Comparison of ENCODE assay signal across 23 cellular contexts in the genomic region with DNA sequence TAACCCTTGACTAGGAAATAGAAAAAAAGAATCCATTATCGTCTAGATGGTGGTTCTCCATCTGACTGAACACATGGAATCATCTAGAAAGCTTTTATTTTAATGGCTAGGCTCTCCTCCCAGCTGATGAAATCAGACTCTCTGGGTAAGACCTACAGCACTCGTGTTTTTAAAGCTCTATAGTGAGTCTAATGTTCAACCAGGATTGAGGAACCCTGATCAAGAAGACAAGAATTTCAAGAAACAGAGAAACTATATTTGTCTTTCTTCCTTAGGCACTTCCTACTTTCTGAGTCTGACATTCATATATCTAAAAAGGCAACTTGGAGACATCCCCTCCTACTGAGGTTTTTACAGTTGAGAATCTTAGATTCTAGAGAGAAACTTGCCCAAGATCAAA.
"Had no signal": no experiment of that assay in that cellular context is flagged by ENCODE, and none has a peak within 500 bp of the region (broad histone marks: within the 10 kb centered on the region; RNA-seq: fewer than 3 reads in every experiment).

No MANE protein-coding gene starts in this region.

- ATAC-seq: activated naive CD8-positive, alpha-beta T cell treated with anti-CD3 and anti-CD28 coated beads, Interleukin-2, amount 50 U/mL, for 24 hours; foreskin keratinocyte; sciatic nerve; T-helper 17 cell had no signal

- H3K27me3 Mint-ChIP-seq: brain had no signal

- H3K27ac ChIP-seq: foreskin keratinocyte, thyroid gland had no signal

- H3K27ac Mint-ChIP-seq: activated CD4-positive, alpha-beta memory T cell treated with anti-CD3 and anti-CD28 coated beads for 36 hours; activated naive CD8-positive, alpha-beta T cell treated with anti-CD3 and anti-CD28 coated beads, Interleukin-2, amount 50 U/mL, for 24 hours; activated T-helper 1 cell treated with anti-CD3 and anti-CD28 coated beads, Interleukin-12 subunit alpha, Interleukin-12 subunit beta, Interleukin-2, Interleukin-4 antibody, amounts not matched to agents 30 ng/mL and 10 ng/mL and 1 ng/mL, durations not matched to agents 14 hours and 24 hours and 36 hours; naive B cell; T-helper 17 cell had no signal

- H3K4me3 Mint-ChIP-seq: activated CD4-positive, alpha-beta memory T cell treated with anti-CD3 and anti-CD28 coated beads for 36 hours; activated naive CD8-positive, alpha-beta T cell treated with anti-CD3 and anti-CD28 coated beads, Interleukin-2, amount 50 U/mL, for 24 hours; activated T-helper 1 cell treated with anti-CD3 and anti-CD28 coated beads, Interleukin-12 subunit alpha, Interleukin-12 subunit beta, Interleukin-2, Interleukin-4 antibody, amounts not matched to agents 30 ng/mL and 10 ng/mL and 1 ng/mL, durations not matched to agents 14 hours and 24 hours and 36 hours; brain; naive B cell; T-helper 17 cell had no signal

- H3K4me3 ChIP-seq: thyroid gland had no signal

- FAIRE-seq: small intestine had no signal

- H3K4me1 ChIP-seq: thyroid gland had no signal

- DNase-seq: activated CD4-positive, alpha-beta memory T cell treated with anti-CD3 and anti-CD28 coated beads for 36 hours; activated CD4-positive, alpha-beta T cell treated with anti-CD3 and anti-CD28 coated beads for 48 hours; activated CD4-positive, CD25-positive, alpha-beta regulatory T cell; activated gamma-delta T cell; activated naive CD4-positive, alpha-beta T cell treated with anti-CD3 and anti-CD28 coated beads, Interleukin-2, amount 50 U/mL, for 16 hours; activated naive CD8-positive, alpha-beta T cell treated with anti-CD3 and anti-CD28 coated beads, Interleukin-2, amount 50 U/mL, for 24 hours; anterior cingulate cortex; effector memory CD4-positive, alpha-beta T cell; foreskin keratinocyte; kidney glomerular epithelial cell; naive B cell; nucleus accumbens; posterior cingulate gyrus; small intestine; stimulated activated CD4-positive, alpha-beta T cell treated with anti-CD3 and anti-CD28 coated beads, Interleukin-15, amount 100 ng/mL, for 24 hours; stimulated activated CD8-positive, alpha-beta memory T cell treated with anti-CD3 and anti-CD28 coated beads, Interleukin-4, amount 100 ng/mL, for 48 hours; stimulated activated naive CD4-positive, alpha-beta T cell; SW 1271; T-helper 17 cell; thyroid gland had no signal

- H3K9me3 ChIP-seq: thyroid gland had no signal

- H3K36me3 Mint-ChIP-seq: activated CD4-positive, alpha-beta memory T cell treated with anti-CD3 and anti-CD28 coated beads for 36 hours; brain; naive B cell had no signal

- H3K36me3 ChIP-seq: thyroid gland had no signal

- H3K27me3 ChIP-seq: foreskin keratinocyte, thyroid gland had no signal

- H3K4me1 Mint-ChIP-seq: naive B cell had no signal

- H3K9me3 Mint-ChIP-seq: activated CD4-positive, alpha-beta memory T cell treated with anti-CD3 and anti-CD28 coated beads for 36 hours; activated naive CD8-positive, alpha-beta T cell treated with anti-CD3 and anti-CD28 coated beads, Interleukin-2, amount 50 U/mL, for 24 hours; activated T-helper 1 cell treated with anti-CD3 and anti-CD28 coated beads, Interleukin-12 subunit alpha, Interleukin-12 subunit beta, Interleukin-2, Interleukin-4 antibody, amounts not matched to agents 30 ng/mL and 10 ng/mL and 1 ng/mL, durations not matched to agents 14 hours and 24 hours and 36 hours; naive B cell had no signal
